8 cellular contexts compared by ENCODE assay signal in the genomic region with DNA sequence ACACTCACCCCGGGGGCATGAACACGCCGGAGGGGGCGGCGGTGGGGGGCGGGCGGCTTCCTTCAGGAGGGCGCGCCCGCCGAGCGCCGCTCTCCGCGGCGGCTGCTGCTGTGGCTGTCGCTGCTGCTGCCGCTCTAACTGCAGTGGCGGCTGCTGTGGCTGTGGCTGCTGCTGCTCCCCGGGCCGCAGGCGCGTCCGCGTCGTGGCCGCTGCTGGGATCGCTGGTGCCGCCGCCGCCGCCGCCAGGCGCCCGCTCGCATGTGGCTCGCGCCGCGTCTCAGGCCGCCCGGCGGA. TPM values are rescaled to one million over a fixed set of nuclear protein-coding genes. Genes with fewer than 3 reads are reported as not detected.
DNase-seq lines count a peak whose midpoint lies in the region; ATAC-seq and TF ChIP-seq lines count a peak whose summit lies in the region.

A gene with protein sequence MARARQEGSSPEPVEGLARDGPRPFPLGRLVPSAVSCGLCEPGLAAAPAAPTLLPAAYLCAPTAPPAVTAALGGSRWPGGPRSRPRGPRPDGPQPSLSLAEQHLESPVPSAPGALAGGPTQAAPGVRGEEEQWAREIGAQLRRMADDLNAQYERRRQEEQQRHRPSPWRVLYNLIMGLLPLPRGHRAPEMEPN (minus strand): TSS at position 279 of the 294 bp plus-strand sequence. CDS start 2,768 bp downstream, outside the sequence.

- H3K4me3 ChIP-seq in brain microvascular endothelial cell (ENCODE audit: low read depth, low read length) (peak within 1 kb of the TSS; percentile 86), mesodermal cell (ENCODE audit: extremely low read depth, insufficient read depth, low read length, poor library complexity, severe bottlenecking) (peak within 1 kb of the TSS; percentile 99)

- WGBS in mesodermal cell (ENCODE audit: insufficient coverage in 2 of 2), 2 experiments: 0 to 1% methylated on average over 25 to 42 of the region's 43 CpGs

- peak within 1 kb of the TSS; percentile 67 for H3K27ac ChIP-seq in brain microvascular endothelial cell
- peak within 1 kb of the TSS; percentile 74 for H3K27ac ChIP-seq in mesodermal cell (ENCODE audit: low read depth, low read length, severe bottlenecking)

- H3K36me3 Mint-ChIP-seq in stimulated activated naive CD8-positive, alpha-beta T cell treated with anti-CD3 and anti-CD28 coated beads, Interleukin-15, Interleukin-2, amounts not matched to agents 100 ng/mL and 50 ng/mL, for 24 hours (ENCODE audit: low read depth): no peaks in the 10 kb centered on the region

- H3K4me3 Mint-ChIP-seq in stimulated activated naive CD8-positive, alpha-beta T cell treated with anti-CD3 and anti-CD28 coated beads, Interleukin-15, Interleukin-2, amounts not matched to agents 100 ng/mL and 50 ng/mL, for 24 hours: peak within 1 kb of the TSS; percentile 80

- peaks cover 18% of the 10 kb centered on the region for H3K4me1 ChIP-seq in mesodermal cell (ENCODE audit: control insufficient read depth, insufficient read depth, low read length, poor library complexity, severe bottlenecking)

- no peaks in the 10 kb centered on the region for H3K9me3 ChIP-seq in mesodermal cell (ENCODE audit: control insufficient read depth, low read length)

- no peaks in the 10 kb centered on the region for H3K27me3 ChIP-seq in brain microvascular endothelial cell (replicated peaks)

- peak within 1 kb of the TSS; percentile 77 for H3K27ac Mint-ChIP-seq in stimulated activated naive CD8-positive, alpha-beta T cell treated with anti-CD3 and anti-CD28 coated beads, Interleukin-15, Interleukin-2, amounts not matched to agents 100 ng/mL and 50 ng/mL, for 24 hours

- no peak for DNase-seq in stimulated activated naive CD8-positive, alpha-beta T cell treated with anti-CD3 and anti-CD28 coated beads, Interleukin-15, Interleukin-2, amounts not matched to agents 100 U/mL and 50 U/mL, for 24 hours
- DNase-seq in brain microvascular endothelial cell: no peak
- no peak for DNase-seq in GF-D8 (lab: John Stamatoyannopoulos, UW)
- DNase-seq in NCI-H2171 treated with DMSO at 0.1 percent for 48 hours (lab: John Stamatoyannopoulos, UW): no peak

- in situ Hi-C loops in brain microvascular endothelial cell (cut with HindIII; ENCODE audit: low pct_ligation_motif_present, low sequenced_read_pairs): no loop called here

- no peaks in the 10 kb centered on the region for H3K9me3 Mint-ChIP-seq in stimulated activated naive CD8-positive, alpha-beta T cell treated with anti-CD3 and anti-CD28 coated beads, Interleukin-15, Interleukin-2, amounts not matched to agents 100 ng/mL and 50 ng/mL, for 24 hours

- no peak for ATAC-seq in stimulated activated naive CD8-positive, alpha-beta T cell treated with anti-CD3 and anti-CD28 coated beads, Interleukin-15, Interleukin-2, amounts not matched to agents 100 U/mL and 50 U/mL, for 24 hours
- ATAC-seq in HG03565 (IDR thresholded peaks at IDR 0.05; ENCODE audit: unreplicated experiment): no peak
- ATAC-seq in HG03196 (IDR thresholded peaks at IDR 0.05; ENCODE audit: unreplicated experiment): no peak

- H3K4me1 Mint-ChIP-seq in stimulated activated naive CD8-positive, alpha-beta T cell treated with anti-CD3 and anti-CD28 coated beads, Interleukin-15, Interleukin-2, amounts not matched to agents 100 ng/mL and 50 ng/mL, for 24 hours (ENCODE audit: low read depth): peaks cover 33% of the 10 kb centered on the region

- no peaks in the 10 kb centered on the region for H3K27me3 Mint-ChIP-seq in stimulated activated naive CD8-positive, alpha-beta T cell treated with anti-CD3 and anti-CD28 coated beads, Interleukin-15, Interleukin-2, amounts not matched to agents 100 ng/mL and 50 ng/mL, for 24 hours

- H3K36me3 ChIP-seq in brain microvascular endothelial cell (replicated peaks): no peaks in the 10 kb centered on the region
- H3K36me3 ChIP-seq in mesodermal cell (ENCODE audit: control insufficient read depth, insufficient read depth, low read length): no peaks in the 10 kb centered on the region

- no peak for TF ChIP-seq CTCF in brain microvascular endothelial cell (IDR thresholded peaks at IDR 0.05; ENCODE audit: low read depth, low read length, missing control alignments)

RNA-seq across cellular contexts. Expression of the gene that starts here (rescaled TPM):
- polyA plus RNA-seq in mesodermal cell (2013, experiment 1 of 2): 35.3 TPM
- 24.8 TPM for polyA plus RNA-seq in mesodermal cell (2013, experiment 2 of 2)
